9 cellular contexts compared by ENCODE assay signal in the genomic region with DNA sequence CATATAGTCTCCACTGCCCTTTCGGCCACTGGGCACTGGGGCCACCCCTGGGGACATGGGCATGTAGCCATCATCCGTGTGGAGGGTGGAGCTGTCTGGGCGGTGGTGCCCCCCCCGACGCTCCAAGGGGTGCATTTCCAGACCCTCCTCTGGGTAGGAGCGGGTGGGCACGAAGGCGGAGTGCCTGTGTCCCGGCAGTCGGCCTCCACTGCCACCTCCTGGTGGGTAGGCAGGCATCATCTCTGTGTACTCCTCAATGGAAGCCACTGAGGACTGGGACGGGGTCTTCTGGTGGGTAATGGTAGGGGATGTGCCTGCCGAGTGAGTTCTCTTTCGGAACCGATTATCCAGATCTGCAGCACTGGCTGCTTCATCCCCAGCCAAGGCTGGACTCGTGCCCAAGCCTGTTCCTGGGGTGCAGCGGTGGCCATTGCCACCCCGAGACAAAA. TPM values are rescaled to one million over a fixed set of nuclear protein-coding genes. Genes with fewer than 3 reads are reported as not detected.
DNase-seq lines count a peak whose midpoint lies in the region; ATAC-seq and TF ChIP-seq lines count a peak whose summit lies in the region.
"Had no signal": no experiment of that assay in that cellular context is flagged by ENCODE, and none has a peak within 500 bp of the region (broad histone marks: within the 10 kb centered on the region; RNA-seq: fewer than 3 reads in every experiment).

No MANE protein-coding gene starts in this region.

- H3K4me3 Mint-ChIP-seq in CD8-positive, alpha-beta T cell, result peak overlapping the region; percentile 15
- H3K4me3 Mint-ChIP-seq in nephron progenitor cell, result no peak overlapping the region

- H3K4me3 ChIP-seq in CD8-positive, alpha-beta T cell (ENCODE audit: low read depth, low read length), result no peak overlapping the region
- H3K4me3 ChIP-seq in MG63, result peak overlapping the region; percentile 83
- H3K4me3 ChIP-seq: K562 had no signal

- H3K9me3 ChIP-seq in CD8-positive, alpha-beta T cell (ENCODE audit: low read length), result no peaks in the 10 kb centered on the region
- H3K9me3 ChIP-seq in MG63, result no peaks in the 10 kb centered on the region

- no peak for ATAC-seq in CD8-positive, alpha-beta T cell
- ATAC-seq in GM21423 (IDR thresholded peaks at IDR 0.05; ENCODE audit: unreplicated experiment), result no peak
- ATAC-seq: K562 had no signal

- intact Hi-C loops in CD8-positive, alpha-beta T cell (cut with DNase I, micrococcal nuclease), result loop anchor here (10.0 kb wide), 3 partner anchors 1752 to 1852 kb away; a partner anchor contains a TSS

- no peaks in the 10 kb centered on the region for H3K27me3 ChIP-seq in CD8-positive, alpha-beta T cell (ENCODE audit: insufficient read depth, low read length)
- H3K27me3 ChIP-seq in MG63, result no peaks in the 10 kb centered on the region

- H3K4me1 ChIP-seq in CD8-positive, alpha-beta T cell (ENCODE audit: insufficient read depth, low read length), result peaks cover 33% of the 10 kb centered on the region

- peaks cover 2% of the 10 kb centered on the region for H3K36me3 Mint-ChIP-seq in CD8-positive, alpha-beta T cell
- H3K36me3 Mint-ChIP-seq in nephron progenitor cell (ENCODE audit: low read depth), result peaks cover 29% of the 10 kb centered on the region

- DNase-seq in CD8-positive, alpha-beta T cell, result peak in 1 of 7 experiments; percentile 22
- DNase-seq in MG63, result peak; percentile 65
- peak; percentile 51 for DNase-seq in ecto neural progenitor cell (ENCODE audit: low spot score)
- peak; percentile 3 for DNase-seq in nephron progenitor cell
- no peak for DNase-seq in NCI-H1436 (lab: John Stamatoyannopoulos, UW)
- no peak for DNase-seq in activated CD4-positive, CD25-positive, alpha-beta regulatory T cell (lab: John Stamatoyannopoulos, UW)
- DNase-seq in NCI-H526 treated with DMSO at 0.1 percent for 48 hours (lab: John Stamatoyannopoulos, UW), result no peak

- no peak for TF ChIP-seq CTCF in CD8-positive, alpha-beta T cell (IDR thresholded peaks at IDR 0.05)
- no peak for TF ChIP-seq CTCF in nephron progenitor cell (IDR thresholded peaks at IDR 0.05)

- H3K36me3 ChIP-seq in CD8-positive, alpha-beta T cell (ENCODE audit: insufficient read depth, low read length), result no peaks in the 10 kb centered on the region
- peaks cover 49% of the 10 kb centered on the region for H3K36me3 ChIP-seq in MG63

- H3K27me3 Mint-ChIP-seq in CD8-positive, alpha-beta T cell (ENCODE audit: low read depth), result no peaks in the 10 kb centered on the region
- peaks cover 8% of the 10 kb centered on the region for H3K27me3 Mint-ChIP-seq in nephron progenitor cell (ENCODE audit: low read depth, poor library complexity)

- H3K4me1 Mint-ChIP-seq in CD8-positive, alpha-beta T cell (ENCODE audit: low read depth), result peaks cover 57% of the 10 kb centered on the region
- H3K4me1 Mint-ChIP-seq in nephron progenitor cell, result peaks cover 54% of the 10 kb centered on the region

- POLR2A ChIA-PET in CD8-positive, alpha-beta T cell (lab: Charles Lee), result no interaction called here

- no peak overlapping the region for H3K27ac Mint-ChIP-seq in CD8-positive, alpha-beta T cell
- H3K27ac Mint-ChIP-seq in nephron progenitor cell, result no peak overlapping the region

- CTCF ChIA-PET in CD8-positive, alpha-beta T cell (lab: Charles Lee), result no interaction called here

- no peaks in the 10 kb centered on the region for H3K9me3 Mint-ChIP-seq in CD8-positive, alpha-beta T cell
- peaks cover 10% of the 10 kb centered on the region for H3K9me3 Mint-ChIP-seq in nephron progenitor cell

- H3K27ac ChIP-seq in CD8-positive, alpha-beta T cell (ENCODE audit: low read depth, low read length), result no peak overlapping the region

RNA-seq across cellular contexts. Expression of a gene that starts 2.8 kb away (rescaled TPM):
- 1 to 10 TPM; 5.6 to 5.9 TPM for total RNA-seq in CD8-positive, alpha-beta T cell
- total RNA-seq in MG63 (2014; rRNA removed; shearing (Covaris generic); ENCODE audit: low replicate concordance), result 5.1 and 5.6 TPM in 2 replicates

RNA-seq across cellular contexts. Expression of a gene that starts 39.0 kb away (rescaled TPM):
- total RNA-seq in CD8-positive, alpha-beta T cell, result 10 to 100 TPM; 29.7 to 30.9 TPM
- total RNA-seq in MG63 (2014; rRNA removed; shearing (Covaris generic); ENCODE audit: low replicate concordance), result 5.1 and 19.6 TPM in 2 replicates

Comparison
In these comparisons a context has a peak if more than half of its experiments do, and no peak if none do; other contexts are left out.
1. DNase-seq: peak in MG63 (single experiment), ecto neural progenitor cell (single experiment) and nephron progenitor cell (single experiment); none in NCI-H1436 (single experiment), activated CD4-positive, CD25-positive, alpha-beta regulatory T cell (0 of 4) and NCI-H526 treated with DMSO at 0.1 percent for 48 hours (single experiment).